Comparison of ENCODE assay signal across 1 cellular context in the genomic region with DNA sequence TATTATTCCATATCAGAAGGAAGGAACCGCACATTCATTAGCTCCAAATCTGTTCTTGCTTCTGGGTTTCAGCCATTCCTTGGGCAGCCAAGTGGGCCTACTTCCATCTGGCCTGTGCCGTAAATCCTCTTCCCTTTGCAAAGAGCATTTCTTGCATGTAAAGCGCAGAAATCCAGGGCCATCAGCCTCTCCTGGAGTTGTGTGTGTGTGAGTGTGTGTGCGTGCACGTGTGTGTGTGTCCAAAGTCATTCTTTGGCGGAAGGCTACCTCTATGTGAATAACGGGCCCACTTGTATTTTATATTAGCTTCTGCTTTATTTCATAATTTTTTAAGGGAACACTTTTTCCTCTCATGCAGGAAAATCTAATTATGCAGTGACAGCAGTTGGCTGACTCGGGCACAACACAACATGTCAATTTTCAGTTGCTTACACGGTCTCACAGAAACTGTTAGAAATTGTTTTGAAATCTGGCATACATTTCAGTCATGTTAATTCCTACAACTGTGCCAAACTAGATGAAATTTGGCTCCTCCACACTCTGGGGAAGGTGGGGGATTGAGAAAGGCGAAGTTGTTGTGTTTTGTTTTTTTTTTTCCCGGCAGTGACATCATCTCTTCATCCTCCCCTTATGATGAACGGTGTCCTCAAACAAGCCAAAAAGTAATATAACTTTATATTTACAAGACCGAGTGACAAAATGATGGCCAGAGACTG.
TF ChIP-seq lines count a peak whose summit lies in the region.

No MANE protein-coding gene starts in this region.

TF ChIP-seq in GM23338, 12 proteins besides CTCF, POLR2A, EP300 and RAD21 (continued from another document):
- TF ChIP-seq, protein P1, sequence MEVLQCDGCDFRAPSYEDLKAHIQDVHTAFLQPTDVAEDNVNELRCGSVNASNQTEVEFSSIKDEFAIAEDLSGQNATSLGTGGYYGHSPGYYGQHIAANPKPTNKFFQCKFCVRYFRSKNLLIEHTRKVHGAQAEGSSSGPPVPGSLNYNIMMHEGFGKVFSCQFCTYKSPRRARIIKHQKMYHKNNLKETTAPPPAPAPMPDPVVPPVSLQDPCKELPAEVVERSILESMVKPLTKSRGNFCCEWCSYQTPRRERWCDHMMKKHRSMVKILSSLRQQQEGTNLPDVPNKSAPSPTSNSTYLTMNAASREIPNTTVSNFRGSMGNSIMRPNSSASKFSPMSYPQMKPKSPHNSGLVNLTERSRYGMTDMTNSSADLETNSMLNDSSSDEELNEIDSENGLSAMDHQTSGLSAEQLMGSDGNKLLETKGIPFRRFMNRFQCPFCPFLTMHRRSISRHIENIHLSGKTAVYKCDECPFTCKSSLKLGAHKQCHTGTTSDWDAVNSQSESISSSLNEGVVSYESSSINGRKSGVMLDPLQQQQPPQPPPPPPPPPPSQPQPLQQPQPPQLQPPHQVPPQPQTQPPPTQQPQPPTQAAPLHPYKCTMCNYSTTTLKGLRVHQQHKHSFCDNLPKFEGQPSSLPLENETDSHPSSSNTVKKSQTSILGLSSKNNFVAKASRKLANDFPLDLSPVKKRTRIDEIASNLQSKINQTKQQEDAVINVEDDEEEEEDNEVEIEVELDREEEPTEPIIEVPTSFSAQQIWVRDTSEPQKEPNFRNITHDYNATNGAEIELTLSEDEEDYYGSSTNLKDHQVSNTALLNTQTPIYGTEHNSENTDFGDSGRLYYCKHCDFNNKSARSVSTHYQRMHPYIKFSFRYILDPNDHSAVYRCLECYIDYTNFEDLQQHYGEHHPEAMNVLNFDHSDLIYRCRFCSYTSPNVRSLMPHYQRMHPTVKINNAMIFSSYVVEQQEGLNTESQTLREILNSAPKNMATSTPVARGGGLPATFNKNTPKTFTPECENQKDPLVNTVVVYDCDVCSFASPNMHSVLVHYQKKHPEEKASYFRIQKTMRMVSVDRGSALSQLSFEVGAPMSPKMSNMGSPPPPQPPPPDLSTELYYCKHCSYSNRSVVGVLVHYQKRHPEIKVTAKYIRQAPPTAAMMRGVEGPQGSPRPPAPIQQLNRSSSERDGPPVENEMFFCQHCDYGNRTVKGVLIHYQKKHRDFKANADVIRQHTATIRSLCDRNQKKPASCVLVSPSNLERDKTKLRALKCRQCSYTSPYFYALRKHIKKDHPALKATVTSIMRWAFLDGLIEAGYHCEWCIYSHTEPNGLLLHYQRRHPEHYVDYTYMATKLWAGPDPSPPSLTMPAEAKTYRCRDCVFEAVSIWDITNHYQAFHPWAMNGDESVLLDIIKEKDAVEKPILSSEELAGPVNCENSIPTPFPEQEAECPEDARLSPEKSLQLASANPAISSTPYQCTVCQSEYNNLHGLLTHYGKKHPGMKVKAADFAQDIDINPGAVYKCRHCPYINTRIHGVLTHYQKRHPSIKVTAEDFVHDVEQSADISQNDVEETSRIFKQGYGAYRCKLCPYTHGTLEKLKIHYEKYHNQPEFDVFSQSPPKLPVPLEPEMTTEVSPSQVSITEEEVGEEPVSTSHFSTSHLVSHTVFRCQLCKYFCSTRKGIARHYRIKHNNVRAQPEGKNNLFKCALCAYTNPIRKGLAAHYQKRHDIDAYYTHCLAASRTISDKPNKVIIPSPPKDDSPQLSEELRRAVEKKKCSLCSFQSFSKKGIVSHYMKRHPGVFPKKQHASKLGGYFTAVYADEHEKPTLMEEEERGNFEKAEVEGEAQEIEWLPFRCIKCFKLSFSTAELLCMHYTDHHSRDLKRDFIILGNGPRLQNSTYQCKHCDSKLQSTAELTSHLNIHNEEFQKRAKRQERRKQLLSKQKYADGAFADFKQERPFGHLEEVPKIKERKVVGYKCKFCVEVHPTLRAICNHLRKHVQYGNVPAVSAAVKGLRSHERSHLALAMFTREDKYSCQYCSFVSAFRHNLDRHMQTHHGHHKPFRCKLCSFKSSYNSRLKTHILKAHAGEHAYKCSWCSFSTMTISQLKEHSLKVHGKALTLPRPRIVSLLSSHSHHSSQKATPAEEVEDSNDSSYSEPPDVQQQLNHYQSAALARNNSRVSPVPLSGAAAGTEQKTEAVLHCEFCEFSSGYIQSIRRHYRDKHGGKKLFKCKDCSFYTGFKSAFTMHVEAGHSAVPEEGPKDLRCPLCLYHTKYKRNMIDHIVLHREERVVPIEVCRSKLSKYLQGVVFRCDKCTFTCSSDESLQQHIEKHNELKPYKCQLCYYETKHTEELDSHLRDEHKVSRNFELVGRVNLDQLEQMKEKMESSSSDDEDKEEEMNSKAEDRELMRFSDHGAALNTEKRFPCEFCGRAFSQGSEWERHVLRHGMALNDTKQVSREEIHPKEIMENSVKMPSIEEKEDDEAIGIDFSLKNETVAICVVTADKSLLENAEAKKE (CRISPR knock-in tag; IDR thresholded peaks at IDR 0.05), result no peak
- TF ChIP-seq POLR2AphosphoS5 (IDR thresholded peaks at IDR 0.05; ENCODE audit: low read depth) (no peak), STAT1 (IDR thresholded peaks at IDR 0.05; ENCODE audit: unreplicated experiment) (no peak), CREB1 (CRISPR knock-in tag; IDR thresholded peaks at IDR 0.05; ENCODE audit: low read depth) (no peak)
